Comparison of ENCODE assay signal across 8 cellular contexts in genomic region chr12:53345486-53346195, GRCh38. TPM values are rescaled to one million over a fixed set of nuclear protein-coding genes. Genes with fewer than 3 reads are reported as not detected.
DNase-seq lines count a peak whose midpoint lies in the region; ATAC-seq and TF ChIP-seq lines count a peak whose summit lies in the region.

No MANE protein-coding gene starts in this region.

- CTCF ChIA-PET in CD8-positive, alpha-beta T cell (lab: Charles Lee), result interaction anchor here (0.5 to 7.1 kb wide), 33 partner anchors 9 to 266 kb away, joined by 3 to 202 read pairs (median 5); partner anchors contain the start of genes AAAS, AMHR2, ITGB7 and MYG1

- peak; percentile 13 for TF ChIP-seq CTCF in CD8-positive, alpha-beta T cell (IDR thresholded peaks at IDR 0.05)
- TF ChIP-seq CTCF in nephron progenitor cell (IDR thresholded peaks at IDR 0.05), result no peak

- intact Hi-C loops in CD8-positive, alpha-beta T cell (cut with DNase I, micrococcal nuclease), result loop anchor here (1.0 to 2.0 kb wide), 4 partner anchors 21 to 187 kb away; no protein-coding TSS in a partner anchor

- no peak for DNase-seq in CD8-positive, alpha-beta T cell
- DNase-seq in NCI-H526 (lab: John Stamatoyannopoulos, UW), result peak; percentile 33 to 74
- DNase-seq in nephron progenitor cell, result peak; percentile 35
- no peak for DNase-seq in HUDEP-2 (lab: John Stamatoyannopoulos, UW; ENCODE audit: unreplicated experiment in 76 of 76)
- DNase-seq in stimulated activated CD4-positive, alpha-beta T cell treated with anti-CD3 and anti-CD28 coated beads, Interleukin-4, amount 100 ng/mL, for 24 hours, result no peak
- no peak for DNase-seq in stimulated activated CD4-positive, alpha-beta T cell treated with anti-CD3 and anti-CD28 coated beads, Interleukin-2, amount 100 ng/mL, for 24 hours

- ATAC-seq in CD8-positive, alpha-beta T cell, result peak; percentile 4
- ATAC-seq in HG03354 (IDR thresholded peaks at IDR 0.05; ENCODE audit: poor library complexity, severe bottlenecking, unreplicated experiment), result no peak

- H3K4me3 Mint-ChIP-seq in CD8-positive, alpha-beta T cell, result peak overlapping the region; percentile 93
- H3K4me3 Mint-ChIP-seq in nephron progenitor cell, result peak overlapping the region; percentile 97

- H3K27ac ChIP-seq in CD8-positive, alpha-beta T cell (ENCODE audit: low read depth, low read length), result no peak overlapping the region
- no peak overlapping the region for H3K27ac ChIP-seq in duodenal mucosa (ENCODE audit: low read depth, low read length)

- peaks cover 16% of the 10 kb centered on the region for H3K4me1 ChIP-seq in CD8-positive, alpha-beta T cell (ENCODE audit: insufficient read depth, low read length)
- H3K4me1 ChIP-seq in duodenal mucosa (ENCODE audit: control insufficient read depth in 1 of 2, insufficient read depth in 2 of 2, low read length in 2 of 2), result peaks cover 9 to 14% of the 10 kb centered on the region in 2 donors

- H3K4me1 Mint-ChIP-seq in CD8-positive, alpha-beta T cell (ENCODE audit: low read depth), result peaks cover 15% of the 10 kb centered on the region
- peaks cover 35% of the 10 kb centered on the region for H3K4me1 Mint-ChIP-seq in nephron progenitor cell

- POLR2A ChIA-PET in CD8-positive, alpha-beta T cell (lab: Charles Lee), result interaction anchor here (0.6 to 5.6 kb wide), 11 partner anchors 17 to 670 kb away, joined by 3 to 53 read pairs (median 4); partner anchors contain the start of genes AAAS, PFDN5, SP1 and TARBP2

- peak overlapping the region in 1 of 2 donors; percentile 47 for H3K9ac ChIP-seq in duodenal mucosa (ENCODE audit: low read depth in 1 of 2, low read length in 2 of 2)

- no peaks in the 10 kb centered on the region for H3K27me3 ChIP-seq in CD8-positive, alpha-beta T cell (ENCODE audit: insufficient read depth, low read length)
- peaks cover 0 to 4% of the 10 kb centered on the region in 2 donors for H3K27me3 ChIP-seq in duodenal mucosa (ENCODE audit: control insufficient read depth in 1 of 2, insufficient read depth in 2 of 2, low read length in 2 of 2)

- H3K36me3 ChIP-seq in CD8-positive, alpha-beta T cell (ENCODE audit: insufficient read depth, low read length), result no peaks in the 10 kb centered on the region
- no peaks in the 10 kb centered on the region for H3K36me3 ChIP-seq in duodenal mucosa (ENCODE audit: control insufficient read depth in 1 of 2, insufficient read depth in 2 of 2, low read length in 2 of 2)

- H3K27me3 Mint-ChIP-seq in CD8-positive, alpha-beta T cell (ENCODE audit: low read depth), result no peaks in the 10 kb centered on the region
- H3K27me3 Mint-ChIP-seq in nephron progenitor cell (ENCODE audit: low read depth, poor library complexity), result no peaks in the 10 kb centered on the region

- H3K9me3 ChIP-seq in CD8-positive, alpha-beta T cell (ENCODE audit: low read length), result no peaks in the 10 kb centered on the region
- H3K9me3 ChIP-seq in duodenal mucosa (ENCODE audit: control insufficient read depth in 1 of 2, low read length in 2 of 2), result no peaks in the 10 kb centered on the region

- peaks cover 2% of the 10 kb centered on the region for H3K36me3 Mint-ChIP-seq in CD8-positive, alpha-beta T cell
- no peaks in the 10 kb centered on the region for H3K36me3 Mint-ChIP-seq in nephron progenitor cell (ENCODE audit: low read depth)

- H3K9me3 Mint-ChIP-seq in CD8-positive, alpha-beta T cell, result no peaks in the 10 kb centered on the region
- H3K9me3 Mint-ChIP-seq in nephron progenitor cell, result no peaks in the 10 kb centered on the region

- no peak overlapping the region for H3K27ac Mint-ChIP-seq in CD8-positive, alpha-beta T cell
- H3K27ac Mint-ChIP-seq in nephron progenitor cell, result peak overlapping the region; percentile 87

- peak overlapping the region; percentile 72 for H3K4me3 ChIP-seq in CD8-positive, alpha-beta T cell (ENCODE audit: low read depth, low read length)
- peak overlapping the region; percentile 70 to 78 for H3K4me3 ChIP-seq in duodenal mucosa (ENCODE audit: low read depth in 1 of 2, low read length in 2 of 2)

RNA-seq across cellular contexts. Expression of gene SP7, which starts 9.5 kb away (rescaled TPM):
- total RNA-seq in CD8-positive, alpha-beta T cell, result not detected

RNA-seq across cellular contexts. Expression of gene AAAS, which starts 24.2 kb away (rescaled TPM):
- total RNA-seq in CD8-positive, alpha-beta T cell, result 10 to 100 TPM; 17.0 to 21.5 TPM

RNA-seq across cellular contexts. Expression of gene SP1, which starts 34.3 kb away (rescaled TPM):
- 10 to 100 TPM; 33.5 to 33.8 TPM for total RNA-seq in CD8-positive, alpha-beta T cell

RNA-seq across cellular contexts. Expression of gene MYG1, which starts 46.1 kb away (rescaled TPM):
- total RNA-seq in CD8-positive, alpha-beta T cell, result 10 to 100 TPM; 24.2 to 31.4 TPM

RNA-seq across cellular contexts. Expression of gene PFDN5, which starts 50.3 kb away (rescaled TPM):
- total RNA-seq in CD8-positive, alpha-beta T cell, result 100 to 1,000 TPM; 741 to 751 TPM

Comparison
In these comparisons a context has a peak if more than half of its experiments do, and no peak if none do; other contexts are left out.
1. DNase-seq: peak in NCI-H526 (2 of 2) and nephron progenitor cell (single experiment); none in CD8-positive, alpha-beta T cell (0 of 7), HUDEP-2 (0 of 76), stimulated activated CD4-positive, alpha-beta T cell treated with anti-CD3 and anti-CD28 coated beads, Interleukin-4, amount 100 ng/mL, for 24 hours (single experiment) and stimulated activated CD4-positive, alpha-beta T cell treated with anti-CD3 and anti-CD28 coated beads, Interleukin-2, amount 100 ng/mL, for 24 hours (0 of 2).